ENCODE assay signal across 8 cellular contexts in genomic region chr6:161373905-161374451, GRCh38.
DNase-seq lines count a peak whose midpoint lies in the region; ATAC-seq and TF ChIP-seq lines count a peak whose summit lies in the region.

No MANE protein-coding gene starts in this region.

- ATAC-seq in GM18517 (IDR thresholded peaks at IDR 0.05; ENCODE audit: unreplicated experiment): peak; percentile 36
- ATAC-seq in HG03354 (IDR thresholded peaks at IDR 0.05; ENCODE audit: poor library complexity, severe bottlenecking, unreplicated experiment): no peak

- H3K4me3 ChIP-seq in AG10803 (ENCODE audit: low read length): no peak overlapping the region

- H3K9me3 Mint-ChIP-seq in activated naive CD8-positive, alpha-beta T cell treated with anti-CD3 and anti-CD28 coated beads for 36 hours: no peaks in the 10 kb centered on the region

- H3K27me3 Mint-ChIP-seq in activated naive CD8-positive, alpha-beta T cell treated with anti-CD3 and anti-CD28 coated beads for 36 hours: no peaks in the 10 kb centered on the region

- no peaks in the 10 kb centered on the region for H3K36me3 Mint-ChIP-seq in activated naive CD8-positive, alpha-beta T cell treated with anti-CD3 and anti-CD28 coated beads for 36 hours

- peak; percentile 98 for TF ChIP-seq CTCF in AG10803 (conservative IDR thresholded peaks at IDR 0.05; ENCODE audit: low read length)

- H3K4me1 Mint-ChIP-seq in activated naive CD8-positive, alpha-beta T cell treated with anti-CD3 and anti-CD28 coated beads for 36 hours: no peaks in the 10 kb centered on the region

- in situ Hi-C loops in KBM-7 (cut with MboI; ENCODE audit: low pct_unique_long_range_greater_than_20kb, low sequenced_read_pairs): loop anchor here (25.0 kb wide), 3 partner anchors 237 to 637 kb away; no protein-coding TSS in a partner anchor

- DNase-seq in AG10803 (ENCODE audit: low read depth) (peak; percentile 48), KBM-7 (peak; percentile 83), SK-N-DZ (ENCODE audit: low spot score) (peak; percentile 76), cardiac septum (ENCODE audit: low spot score) (peak; percentile 74), putamen (ENCODE audit: low spot score) (peak; percentile 70)
- DNase-seq in activated naive CD8-positive, alpha-beta T cell treated with anti-CD3 and anti-CD28 coated beads for 36 hours: peak; percentile 45

- intact Hi-C loops in cardiac septum (cut with DNase I): loop anchor here (2.0 to 10.0 kb wide), 4 partner anchors 222 to 642 kb away; no protein-coding TSS in a partner anchor

- no peak overlapping the region for H3K4me3 Mint-ChIP-seq in activated naive CD8-positive, alpha-beta T cell treated with anti-CD3 and anti-CD28 coated beads for 36 hours

- H3K27ac Mint-ChIP-seq in activated naive CD8-positive, alpha-beta T cell treated with anti-CD3 and anti-CD28 coated beads for 36 hours: no peak overlapping the region
